8 cellular contexts compared by ENCODE assay signal in genomic region chr19:17103177-17103576, GRCh38. TPM values are rescaled to one million over a fixed set of nuclear protein-coding genes. Genes with fewer than 3 reads are reported as not detected.
DNase-seq lines count a peak whose midpoint lies in the region; ATAC-seq, FAIRE-seq and TF ChIP-seq lines count a peak whose summit lies in the region.
"Had no signal": no experiment of that assay in that cellular context is flagged by ENCODE, and none has a peak within 500 bp of the region (broad histone marks: within the 10 kb centered on the region; RNA-seq: fewer than 3 reads in every experiment).

No MANE protein-coding gene starts in this region.

- no peak overlapping the region for H3K4me3 ChIP-seq in mammary epithelial cell (replicated peaks in 1 of 3; ENCODE audit: insufficient read depth in 1 of 3, low read depth in 2 of 3, low read length in 3 of 3)

- BruUV-seq in mammary epithelial cell (replicated peaks; lab: Mats Ljungman, UMichigan): no TSS peak

- H3K36me3 Mint-ChIP-seq in naive thymus-derived CD8-positive, alpha-beta T cell: peaks cover 0 to 84% (median 27%) of the 10 kb centered on the region in 3 donors
- peaks cover 48% of the 10 kb centered on the region for H3K36me3 Mint-ChIP-seq in T-helper 2 cell treated with Interferon-gamma antibody and Interleukin-4, amounts not matched to agents 5 μg/mL and 100 μg/mL, for 36 hours (ENCODE audit: low read depth)

- H3K27me3 ChIP-seq in mammary epithelial cell (ENCODE audit: insufficient read depth, low read length): no peaks in the 10 kb centered on the region

- in situ Hi-C loops in mammary epithelial cell (cut with MboI; ENCODE audit: low sequenced_read_pairs in 2 of 2): no loop called here

- no peak for ATAC-seq in naive thymus-derived CD8-positive, alpha-beta T cell
- ATAC-seq in HG03025 (IDR thresholded peaks at IDR 0.05; ENCODE audit: low FRiP score, unreplicated experiment): no peak

- CTCF ChIA-PET in mammary epithelial cell (lab: Charles Lee; ENCODE audit: low non-redundant PET): no interaction called here

- peak; percentile 56 to 67 for TF ChIP-seq CTCF in mammary epithelial cell (conservative IDR thresholded peaks at IDR 0.05 in 1 of 2, IDR thresholded peaks at IDR 0.05 in 1 of 2; ENCODE audit: extremely low read depth in 1 of 2, insufficient read depth in 1 of 2, low read depth in 1 of 2, low read length in 2 of 2)

- H3K9ac ChIP-seq in mammary epithelial cell (ENCODE audit: insufficient read depth, low read length): no peak overlapping the region

- 100% methylated on average over 3 of the region's 3 CpGs for WGBS in mammary epithelial cell (ENCODE audit: low coverage, missing lambda C conversion rate)

- H3K79me2 ChIP-seq in mammary epithelial cell (ENCODE audit: insufficient read depth, low read length): peaks cover 84% of the 10 kb centered on the region

- POLR2A ChIA-PET in naive thymus-derived CD8-positive, alpha-beta T cell (lab: Charles Lee): no interaction called here

- DNase-seq in ELF-1 (ENCODE audit: low read depth, low spot score) (peak; percentile 63), HuH-7 (ENCODE audit: low spot score) (peak; percentile 55), mammary epithelial cell (peak; percentile 26), frontal cortex (ENCODE audit: low spot score in 2 of 2) (no peak)
- peak in 1 of 10 donors; percentile 9 for DNase-seq in naive thymus-derived CD8-positive, alpha-beta T cell
- DNase-seq in T-helper 2 cell treated with Interferon-gamma antibody and Interleukin-4, amounts not matched to agents 5 μg/mL and 100 μg/mL, for 36 hours (ENCODE audit: low spot score): no peak

- no peaks in the 10 kb centered on the region for H4K20me1 ChIP-seq in mammary epithelial cell (ENCODE audit: insufficient read depth, low read length)

- H3K4me3 Mint-ChIP-seq in naive thymus-derived CD8-positive, alpha-beta T cell: no peak overlapping the region
- no peak overlapping the region for H3K4me3 Mint-ChIP-seq in T-helper 2 cell treated with Interferon-gamma antibody and Interleukin-4, amounts not matched to agents 5 μg/mL and 100 μg/mL, for 36 hours

- H3K4me2 ChIP-seq in mammary epithelial cell (ENCODE audit: insufficient read depth, low read depth, low read length): no peak overlapping the region

- no peaks in the 10 kb centered on the region for H3K27me3 Mint-ChIP-seq in naive thymus-derived CD8-positive, alpha-beta T cell
- H3K27me3 Mint-ChIP-seq in T-helper 2 cell treated with Interferon-gamma antibody and Interleukin-4, amounts not matched to agents 5 μg/mL and 100 μg/mL, for 36 hours (ENCODE audit: low read depth): no peaks in the 10 kb centered on the region

- peaks cover 27 to 64% (median 46%) of the 10 kb centered on the region in 4 donors for H3K4me1 Mint-ChIP-seq in naive thymus-derived CD8-positive, alpha-beta T cell
- H3K4me1 Mint-ChIP-seq in T-helper 2 cell treated with Interferon-gamma antibody and Interleukin-4, amounts not matched to agents 5 μg/mL and 100 μg/mL, for 36 hours (ENCODE audit: low read depth): peaks cover 11% of the 10 kb centered on the region

- peaks cover 9% of the 10 kb centered on the region for H3K36me3 ChIP-seq in mammary epithelial cell (ENCODE audit: insufficient read depth, low read length)

- no peak overlapping the region for H3K27ac ChIP-seq in mammary epithelial cell (ENCODE audit: insufficient read depth, low read depth, low read length)

- H2AFZ ChIP-seq in mammary epithelial cell (ENCODE audit: low read depth, low read length): no peak overlapping the region

- dilution Hi-C loops in mammary epithelial cell (cut with HindIII; ENCODE audit: low sequenced_read_pairs): no loop called here

- no peaks in the 10 kb centered on the region for H3K9me3 ChIP-seq in mammary epithelial cell (replicated peaks; ENCODE audit: insufficient read depth, low read length)

- peak overlapping the region in 9 of 10 donors; percentile 8 to 91 (median 70) for H3K27ac Mint-ChIP-seq in naive thymus-derived CD8-positive, alpha-beta T cell
- no peak overlapping the region for H3K27ac Mint-ChIP-seq in T-helper 2 cell treated with Interferon-gamma antibody and Interleukin-4, amounts not matched to agents 5 μg/mL and 100 μg/mL, for 36 hours

- peaks cover 12% of the 10 kb centered on the region for H3K4me1 ChIP-seq in mammary epithelial cell (ENCODE audit: insufficient read depth, low read length)

- peaks cover 0 to 4% (median 0%) of the 10 kb centered on the region in 9 donors for H3K9me3 Mint-ChIP-seq in naive thymus-derived CD8-positive, alpha-beta T cell
- no peaks in the 10 kb centered on the region for H3K9me3 Mint-ChIP-seq in T-helper 2 cell treated with Interferon-gamma antibody and Interleukin-4, amounts not matched to agents 5 μg/mL and 100 μg/mL, for 36 hours

- no peak for FAIRE-seq in frontal cortex (lab: Jason Lieb, UNC)
- FAIRE-seq: colon had no signal

- intact Hi-C loops in mammary epithelial cell (cut with micrococcal nuclease): no loop called here

RNA-seq across cellular contexts. Expression of gene MYO9B, which starts 27.6 kb away (rescaled TPM):
- total RNA-seq in mammary epithelial cell (10 to 100 TPM; 61.2 to 64.5 TPM), frontal cortex (21.2 TPM)
- polyA plus RNA-seq in mammary epithelial cell: 37.8 TPM
- polyA minus RNA-seq in mammary epithelial cell: 61.1 TPM
- 100 to 1,000 TPM; 169 to 171 TPM for total RNA-seq in naive thymus-derived CD8-positive, alpha-beta T cell
- polyA plus RNA-seq in naive thymus-derived CD8-positive, alpha-beta T cell: 10 to 100 TPM in 1 of 3 donors, 1 to 10 TPM in 2; 3.3 to 22.3 (median 8.0) TPM

RNA-seq across cellular contexts. Expression of gene HAUS8, which starts 27.9 kb away (rescaled TPM):
- total RNA-seq in mammary epithelial cell (10 to 100 TPM in 1 of 2 donors, 1 to 10 TPM in 1; 1.2 to 12.5 TPM), frontal cortex (2.0 TPM)
- 15.6 TPM for polyA plus RNA-seq in mammary epithelial cell
- 2.8 TPM for polyA minus RNA-seq in mammary epithelial cell
- total RNA-seq in naive thymus-derived CD8-positive, alpha-beta T cell: 10 to 100 TPM; 18.3 to 20.4 TPM
- 10 to 100 TPM in 1 of 3 donors, 1 to 10 TPM in 2; 5.3 to 11.9 (median 5.9) TPM for polyA plus RNA-seq in naive thymus-derived CD8-positive, alpha-beta T cell

Comparison
In these comparisons a context has a peak if more than half of its experiments do, and no peak if none do; other contexts are left out.
1. DNase-seq: peak in ELF-1 (single experiment), HuH-7 (single experiment) and mammary epithelial cell (single experiment); none in T-helper 2 cell treated with Interferon-gamma antibody and Interleukin-4, amounts not matched to agents 5 μg/mL and 100 μg/mL, for 36 hours (single experiment) and frontal cortex (0 of 2).